ENCODE assay signal across 8 cellular contexts in the genomic region with DNA sequence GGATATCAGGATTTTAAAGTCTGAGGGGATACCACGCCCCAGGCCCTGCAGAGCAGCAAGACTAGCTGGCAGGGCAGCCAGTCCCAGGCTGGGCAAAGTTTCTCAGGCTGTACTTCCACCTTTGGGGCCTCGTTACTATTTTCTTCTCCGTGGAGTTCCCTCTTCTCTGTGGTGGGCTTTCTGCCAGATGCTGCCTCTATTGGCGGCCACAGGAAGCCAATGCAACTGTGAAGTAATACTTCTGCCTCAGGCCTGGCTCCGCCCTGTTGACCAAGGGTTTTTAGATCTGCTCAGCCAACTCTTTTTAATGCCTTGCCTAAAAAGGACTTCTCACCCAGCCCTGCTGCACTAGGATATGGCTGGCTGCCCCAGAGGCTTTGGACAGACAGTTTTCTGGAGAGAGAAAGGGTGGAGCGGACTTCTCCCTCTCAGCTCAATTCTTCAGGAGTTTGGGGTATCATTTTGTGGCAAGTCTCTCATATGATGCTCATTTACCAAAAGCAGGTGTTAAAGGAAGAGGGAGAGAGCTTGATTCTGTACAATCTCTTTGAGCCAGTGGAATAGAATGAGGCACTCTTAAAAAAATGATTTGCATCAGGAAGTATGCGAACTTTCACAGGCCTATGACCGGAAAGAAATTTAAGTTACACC.
DNase-seq lines count a peak whose midpoint lies in the region; FAIRE-seq and TF ChIP-seq lines count a peak whose summit lies in the region.

No MANE protein-coding gene starts in this region.

- peak overlapping the region; percentile 93 for H3K4me2 ChIP-seq in KMS-11
- H3K4me2 ChIP-seq in smooth muscle cell: no peak overlapping the region

- no peak overlapping the region for H3K4me3 Mint-ChIP-seq in activated CD4-positive, alpha-beta memory T cell treated with anti-CD3 and anti-CD28 coated beads, Interleukin-2, amount 10 ng/mL, durations not matched to agents 7 days and 5 days

- H3K36me3 Mint-ChIP-seq in activated CD4-positive, alpha-beta memory T cell treated with anti-CD3 and anti-CD28 coated beads, Interleukin-2, amount 10 ng/mL, durations not matched to agents 7 days and 5 days (ENCODE audit: low read depth): no peaks in the 10 kb centered on the region

- no peaks in the 10 kb centered on the region for H4K20me1 ChIP-seq in KMS-11 (ENCODE audit: insufficient read depth)
- no peaks in the 10 kb centered on the region for H4K20me1 ChIP-seq in smooth muscle cell (ENCODE audit: low read depth)

- H3K9me3 ChIP-seq in iPS-20b (ENCODE audit: insufficient read depth, low read depth, low read length) (no peaks in the 10 kb centered on the region), smooth muscle cell (replicated peaks; ENCODE audit: low read depth) (no peaks in the 10 kb centered on the region)

- peaks cover 58% of the 10 kb centered on the region for H3K4me1 ChIP-seq in KMS-11 (ENCODE audit: low read depth, poor library complexity, severe bottlenecking)
- peaks cover 7% of the 10 kb centered on the region for H3K4me1 ChIP-seq in iPS-20b (ENCODE audit: insufficient read depth, low read length)
- H3K4me1 ChIP-seq in smooth muscle cell (ENCODE audit: low read depth): peaks cover 10% of the 10 kb centered on the region

- no peaks in the 10 kb centered on the region for H3K36me3 ChIP-seq in KMS-11 (ENCODE audit: insufficient read depth)
- H3K36me3 ChIP-seq in iPS-20b (ENCODE audit: insufficient read depth, low read depth, low read length): no peaks in the 10 kb centered on the region
- no peaks in the 10 kb centered on the region for H3K36me3 ChIP-seq in smooth muscle cell (ENCODE audit: low read depth)

- POLR2A ChIA-PET in activated CD4-positive, alpha-beta memory T cell treated with anti-CD3 and anti-CD28 coated beads, Interleukin-2, amount 10 ng/mL, durations not matched to agents 7 days and 5 days (lab: Charles Lee): no interaction called here

- no peak for TF ChIP-seq POLR2A in H54 (IDR thresholded peaks at IDR 0.05; ENCODE audit: low read depth, low read length)

- H3K79me2 ChIP-seq in KMS-11 (ENCODE audit: insufficient read depth, low read depth) (no peaks in the 10 kb centered on the region), smooth muscle cell (ENCODE audit: low read depth) (no peaks in the 10 kb centered on the region)

- H3K27me3 ChIP-seq in KMS-11 (ENCODE audit: insufficient read depth, low read depth): no peaks in the 10 kb centered on the region
- no peaks in the 10 kb centered on the region for H3K27me3 ChIP-seq in iPS-20b (ENCODE audit: insufficient read depth, low read length)
- no peaks in the 10 kb centered on the region for H3K27me3 ChIP-seq in smooth muscle cell (ENCODE audit: low read depth)

- peak overlapping the region; percentile 75 for H3K9ac ChIP-seq in KMS-11
- peak overlapping the region; percentile 32; the same call in 1 of the 2 replicates for H3K9ac ChIP-seq in iPS-20b (ENCODE audit: low read depth, low read length)
- no peak overlapping the region for H3K9ac ChIP-seq in smooth muscle cell (ENCODE audit: low read depth)

- H3K9me3 Mint-ChIP-seq in activated CD4-positive, alpha-beta memory T cell treated with anti-CD3 and anti-CD28 coated beads, Interleukin-2, amount 10 ng/mL, durations not matched to agents 7 days and 5 days: no peaks in the 10 kb centered on the region

- CTCF ChIA-PET in activated CD4-positive, alpha-beta memory T cell treated with anti-CD3 and anti-CD28 coated beads, Interleukin-2, amount 10 ng/mL, durations not matched to agents 7 days and 5 days (lab: Charles Lee): no interaction called here

- H3K4me3 ChIP-seq in KMS-11 (IDR thresholded peaks at IDR 0.05; ENCODE audit: insufficient read depth, low read depth, low read length): no peak overlapping the region
- no peak overlapping the region for H3K4me3 ChIP-seq in astrocyte of the spinal cord (ENCODE audit: low read depth, low read length)
- H3K4me3 ChIP-seq in iPS-20b (ENCODE audit: low read length): no peak overlapping the region
- no peak overlapping the region for H3K4me3 ChIP-seq in smooth muscle cell

- no peak overlapping the region for H3K27ac Mint-ChIP-seq in activated CD4-positive, alpha-beta memory T cell treated with anti-CD3 and anti-CD28 coated beads, Interleukin-2, amount 10 ng/mL, durations not matched to agents 7 days and 5 days

- H2AFZ ChIP-seq in KMS-11 (ENCODE audit: low read depth): peak overlapping the region; percentile 53
- H2AFZ ChIP-seq in smooth muscle cell (ENCODE audit: low read depth): peak overlapping the region; percentile 67

- TF ChIP-seq CTCF in GM12872 (IDR thresholded peaks at IDR 0.05; ENCODE audit: insufficient read depth, low read depth, low read length): peak; percentile 38; the same call in 2 of the 3 replicates
- TF ChIP-seq CTCF in KMS-11 (conservative IDR thresholded peaks at IDR 0.05; ENCODE audit: low read depth, low read length): peak; percentile 40
- no peak for TF ChIP-seq CTCF in astrocyte of the spinal cord (IDR thresholded peaks at IDR 0.05; ENCODE audit: low read depth, low read length)
- TF ChIP-seq CTCF in smooth muscle cell (IDR thresholded peaks at IDR 0.05; ENCODE audit: borderline replicate concordance, insufficient read depth, poor library complexity, severe bottlenecking): no peak

- H3K4me1 Mint-ChIP-seq in activated CD4-positive, alpha-beta memory T cell treated with anti-CD3 and anti-CD28 coated beads, Interleukin-2, amount 10 ng/mL, durations not matched to agents 7 days and 5 days: peaks cover 16% of the 10 kb centered on the region

- peak overlapping the region; percentile 93 for H3K27ac ChIP-seq in KMS-11
- H3K27ac ChIP-seq in iPS-20b (ENCODE audit: low read length): no peak overlapping the region
- H3K27ac ChIP-seq in smooth muscle cell (ENCODE audit: low read depth): no peak overlapping the region

- H3F3A ChIP-seq in smooth muscle cell (ENCODE audit: low read depth): no peaks in the 10 kb centered on the region

- H3K27me3 Mint-ChIP-seq in activated CD4-positive, alpha-beta memory T cell treated with anti-CD3 and anti-CD28 coated beads, Interleukin-2, amount 10 ng/mL, durations not matched to agents 7 days and 5 days: peaks cover 5% of the 10 kb centered on the region

- in situ Hi-C loops in astrocyte of the spinal cord (cut with HindIII; ENCODE audit: low sequenced_read_pairs): no loop called here

- 72% methylated on average over 8 of the region's 8 CpGs for WGBS in smooth muscle cell (ENCODE audit: low lambda C conversion rate)

- peak; percentile 33 for DNase-seq in H54 (ENCODE audit: insufficient read length, low spot score)
- peak; percentile 71 for DNase-seq in astrocyte of the spinal cord (ENCODE audit: low read depth, low spot score)
- DNase-seq in smooth muscle cell (lab: John Stamatoyannopoulos, UW; ENCODE audit: unreplicated experiment): peak; percentile 4
- DNase-seq in activated CD4-positive, alpha-beta memory T cell treated with anti-CD3 and anti-CD28 coated beads, Interleukin-2, amount 10 ng/mL, durations not matched to agents 7 days and 5 days: no peak
- DNase-seq in activated CD4-positive, alpha-beta T cell treated with anti-CD3 and anti-CD28 coated beads for 4 hours: no peak

- no peak for FAIRE-seq in H54 (lab: Jason Lieb, UNC)

Comparison
In these comparisons a context has a peak if more than half of its experiments do, and no peak if none do; other contexts are left out.
1. CTCF ChIP-seq: peak in GM12872 (single experiment) and KMS-11 (single experiment); none in astrocyte of the spinal cord (single experiment) and smooth muscle cell (single experiment).
2. DNase-seq: peak in H54 (single experiment), astrocyte of the spinal cord (single experiment) and smooth muscle cell (single experiment); none in activated CD4-positive, alpha-beta memory T cell treated with anti-CD3 and anti-CD28 coated beads, Interleukin-2, amount 10 ng/mL, durations not matched to agents 7 days and 5 days (single experiment) and activated CD4-positive, alpha-beta T cell treated with anti-CD3 and anti-CD28 coated beads for 4 hours (0 of 2).